Comparison of ENCODE assay signal across 12 cellular contexts in genomic region chr11:119683783-119684182, GRCh38. TPM values are rescaled to one million over a fixed set of nuclear protein-coding genes. Genes with fewer than 3 reads are reported as not detected.
DNase-seq lines count a peak whose midpoint lies in the region; ATAC-seq and TF ChIP-seq lines count a peak whose summit lies in the region.
"Had no signal": no experiment of that assay in that cellular context is flagged by ENCODE, and none has a peak within 500 bp of the region (broad histone marks: within the 10 kb centered on the region; RNA-seq: fewer than 3 reads in every experiment).

No MANE protein-coding gene starts in this region.

- H3K4me3 ChIP-seq in SK-N-SH (ENCODE audit: low read depth in 2 of 2, low read length in 1 of 2) (no peak overlapping the region), tibial nerve (no peak overlapping the region)
- H3K4me3 ChIP-seq: Peyer's patch had no signal

- CTCF ChIA-PET in SK-N-SH (lab: Yijun Ruan, JAX) (interaction anchor here (0.6 to 2.4 kb wide), 5 partner anchors 9 to 224 kb away, joined by 3 to 13 read pairs (median 4); no protein-coding TSS in a partner anchor), MCF 10A (lab: Yijun Ruan, JAX) (interaction anchor here (0.6 to 5.4 kb wide), 9 partner anchors 10 to 1068 kb away, joined by 3 to 32 read pairs (median 4); partner anchors contain the start of gene NECTIN1)

- H2AFZ ChIP-seq in SK-N-SH (ENCODE audit: low read depth): peak overlapping the region; percentile 96

- H3K27me3 ChIP-seq in SK-N-SH (ENCODE audit: insufficient read depth) (no peaks in the 10 kb centered on the region), tibial nerve (no peaks in the 10 kb centered on the region)
- H3K27me3 ChIP-seq: Peyer's patch had no signal

- intact Hi-C loops in MCF 10A (cut with micrococcal nuclease): no loop called here

- peaks cover 24% of the 10 kb centered on the region for H3K4me1 Mint-ChIP-seq in MCF 10A (ENCODE audit: insufficient read depth, unreplicated experiment)
- H3K4me1 Mint-ChIP-seq in mesothelial cell of epicardium: peaks cover 47% of the 10 kb centered on the region
- peaks cover 49% of the 10 kb centered on the region for H3K4me1 Mint-ChIP-seq in type B pancreatic cell (ENCODE audit: unreplicated experiment)

- H3K27ac ChIP-seq in SK-N-SH (ENCODE audit: low read depth in 2 of 2, low read length in 1 of 2) (peak overlapping the region; percentile 45 to 97), tibial nerve (no peak overlapping the region)
- H3K27ac ChIP-seq: 22Rv1, Peyer's patch had no signal

- no peak for TF ChIP-seq POLR2A in tibial nerve (IDR thresholded peaks at IDR 0.05)

- H3K9me2 ChIP-seq in SK-N-SH: no peaks in the 10 kb centered on the region

- H3K9ac ChIP-seq in SK-N-SH: peak overlapping the region; percentile 21; the same call in 1 of the 2 replicates

- H3K9me3 ChIP-seq in SK-N-SH (no peaks in the 10 kb centered on the region), tibial nerve (no peaks in the 10 kb centered on the region)
- H3K9me3 ChIP-seq: Peyer's patch had no signal

- H3K79me2 ChIP-seq in SK-N-SH (ENCODE audit: insufficient read depth): no peaks in the 10 kb centered on the region; the same call in 1 of the 2 replicates

- 88% methylated on average over 5 of the region's 9 CpGs for WGBS in SK-N-SH (ENCODE audit: low lambda C conversion rate)
- WGBS in tibial nerve, 2 donors: 62 to 66% methylated on average over 9 of the region's 9 CpGs

- H3K9me3 Mint-ChIP-seq in MCF 10A (ENCODE audit: unreplicated experiment) (no peaks in the 10 kb centered on the region), mesothelial cell of epicardium (no peaks in the 10 kb centered on the region), type B pancreatic cell (no peaks in the 10 kb centered on the region)

- no peak for TF ChIP-seq RAD21 in SK-N-SH (IDR thresholded peaks at IDR 0.05; ENCODE audit: low read length)

- H3K4me2 ChIP-seq in SK-N-SH: peak overlapping the region; percentile 71

- no peaks in the 10 kb centered on the region for H3K36me3 ChIP-seq in SK-N-SH (replicated peaks in 1 of 2; ENCODE audit: control insufficient read depth in 1 of 2, insufficient read depth in 2 of 2, low read length in 1 of 2)
- no peaks in the 10 kb centered on the region for H3K36me3 ChIP-seq in tibial nerve
- H3K36me3 ChIP-seq: Peyer's patch had no signal

- no peak for TF ChIP-seq EP300 in SK-N-SH (IDR thresholded peaks at IDR 0.05; ENCODE audit: borderline replicate concordance in 1 of 2, low read depth in 1 of 2, low read length in 1 of 2)
- no peak for TF ChIP-seq EP300 in tibial nerve (IDR thresholded peaks at IDR 0.05)

- H3F3A ChIP-seq in SK-N-SH (replicated peaks; ENCODE audit: insufficient read depth): no peaks in the 10 kb centered on the region

- H3K27me3 Mint-ChIP-seq in MCF 10A (ENCODE audit: insufficient read depth, unreplicated experiment): no peaks in the 10 kb centered on the region
- no peaks in the 10 kb centered on the region for H3K27me3 Mint-ChIP-seq in mesothelial cell of epicardium (ENCODE audit: low read depth)
- no peaks in the 10 kb centered on the region for H3K27me3 Mint-ChIP-seq in type B pancreatic cell

- no peak for ATAC-seq in SK-N-SH treated with all-trans-retinoic acid at 6 μM for 48 hours

- no peak for DNase-seq in SK-N-SH
- DNase-seq in MCF 10A (ENCODE audit: unreplicated experiment): no peak
- DNase-seq in mesothelial cell of epicardium (ENCODE audit: low spot score in 2 of 2, unreplicated experiment in 2 of 2): no peak
- no peak for DNase-seq in type B pancreatic cell (ENCODE audit: extremely low spot score, unreplicated experiment)
- no peak for DNase-seq in COR-L47 (lab: John Stamatoyannopoulos, UW)
- DNase-seq in tibial nerve (ENCODE audit: low spot score in 2 of 2): no peak
- DNase-seq in activated gamma-delta T cell treated with Interleukin-2 at 50 U/mL for 16 hours: no peak
- DNase-seq: amygdala; effector CD8-positive, alpha-beta T cell; Peyer's patch had no signal

- H3K36me3 Mint-ChIP-seq in MCF 10A (ENCODE audit: insufficient read depth, unreplicated experiment): peaks cover 13% of the 10 kb centered on the region
- peaks cover 6% of the 10 kb centered on the region for H3K36me3 Mint-ChIP-seq in mesothelial cell of epicardium
- H3K36me3 Mint-ChIP-seq in type B pancreatic cell: peaks cover 15% of the 10 kb centered on the region

- POLR2A ChIA-PET in SK-N-SH (lab: Yijun Ruan, JAX) (no interaction called here), MCF 10A (lab: Yijun Ruan, JAX) (interaction anchor here (0.6 to 2.0 kb wide), 5 partner anchors 8 to 45 kb away, joined by 3 to 9 read pairs (median 3); partner anchors contain the start of gene NECTIN1)

- H3K4me3 Mint-ChIP-seq in MCF 10A (ENCODE audit: unreplicated experiment) (no peak overlapping the region), mesothelial cell of epicardium (no peak overlapping the region), type B pancreatic cell (peak overlapping the region; percentile 74)

- no peaks in the 10 kb centered on the region for H4K20me1 ChIP-seq in SK-N-SH (ENCODE audit: insufficient read depth)

- BruUV-seq in MCF 10A (replicated peaks; lab: Mats Ljungman, UMichigan): no TSS peak

- no peak for TF ChIP-seq CTCF in SK-N-SH (IDR thresholded peaks at IDR 0.05)
- no peak for TF ChIP-seq CTCF in MCF 10A (IDR thresholded peaks at IDR 0.05; ENCODE audit: unreplicated experiment)
- no peak for TF ChIP-seq CTCF in mesothelial cell of epicardium (IDR thresholded peaks at IDR 0.05; ENCODE audit: unreplicated experiment)
- TF ChIP-seq CTCF in type B pancreatic cell (conservative IDR thresholded peaks at IDR 0.05): no peak
- TF ChIP-seq CTCF in tibial nerve (IDR thresholded peaks at IDR 0.05): no peak

- H3K4me1 ChIP-seq in SK-N-SH (ENCODE audit: control insufficient read depth in 1 of 2, insufficient read depth in 2 of 2, low read depth in 1 of 2, low read length in 1 of 2) (peaks cover 15 to 92% of the 10 kb centered on the region in 2 experiments), tibial nerve (peaks cover 0 to 33% (median 0%) of the 10 kb centered on the region in 4 donors)

- H3K27ac Mint-ChIP-seq in MCF 10A (ENCODE audit: low read depth, unreplicated experiment) (peak overlapping the region; percentile 63), mesothelial cell of epicardium (peak overlapping the region; percentile 92), type B pancreatic cell (peak overlapping the region; percentile 98)

TF ChIP-seq in SK-N-SH, 30 proteins besides CTCF, POLR2A, EP300 and RAD21 (continues in another document):
- TF ChIP-seq TEAD4 (IDR thresholded peaks at IDR 0.05; ENCODE audit: borderline replicate concordance, insufficient read depth) (no peak), MAX (IDR thresholded peaks at IDR 0.05; ENCODE audit: low read depth) (no peak), MEF2A (IDR thresholded peaks at IDR 0.05; ENCODE audit: borderline replicate concordance, low read depth) (no peak), TCF12 (IDR thresholded peaks at IDR 0.05) (no peak), RCOR1 (IDR thresholded peaks at IDR 0.05; ENCODE audit: low read length) (no peak), FOXM1 (IDR thresholded peaks at IDR 0.05; ENCODE audit: low read depth) (no peak), USF2 (IDR thresholded peaks at IDR 0.05; ENCODE audit: borderline replicate concordance, low read depth, low read length) (no peak), EZH2phosphoT487 (IDR thresholded peaks at IDR 0.05; ENCODE audit: borderline replicate concordance, low read depth) (no peak)

TF ChIP-seq in SK-N-SH treated with all-trans-retinoic acid at 6 μM for 48 hours, 23 proteins besides CTCF, POLR2A, EP300 and RAD21:
- TF ChIP-seq POU6F1 (CRISPR knock-in tag; IDR thresholded peaks at IDR 0.05; ENCODE audit: borderline replicate concordance, low read depth): no peak
- no peak for TF ChIP-seq CSDC2 (CRISPR knock-in tag; IDR thresholded peaks at IDR 0.05)
TF ChIP-seq in SK-N-SH treated with all-trans-retinoic acid at 6 μM for 48 hours: peak in this region for 0.

RNA-seq across cellular contexts. Expression of gene NECTIN1, which starts 45.2 kb away (rescaled TPM):
- 6.7 and 9.1 TPM in 2 replicates for polyA plus RNA-seq in SK-N-SH (2012; rRNA removed)
- polyA plus RNA-seq in SK-N-SH (2012; cell fraction: cytosol; rRNA removed): 3.9 and 7.4 TPM in 2 replicates
- 10.8 and 12.7 TPM in 2 replicates for polyA plus RNA-seq in SK-N-SH (2012; cell fraction: nucleus; rRNA removed)
- total RNA-seq in MCF 10A (2022) (59.2 and 78.6 TPM in 2 replicates), mesothelial cell of epicardium (45.3 to 46.8 TPM (median 45.5 TPM) in 3 replicates), type B pancreatic cell (ENCODE audit: low replicate concordance) (62.9 and 128 TPM in 2 replicates), tibial nerve (10 to 100 TPM in 3 of 4 donors, 1 to 10 TPM in 1; 6.0 to 29.1 (median 14.0) TPM)

Comparison
In these comparisons a context has a peak if more than half of its experiments do, and no peak if none do; other contexts are left out.
1. H3K27ac ChIP-seq: peak in SK-N-SH (2 of 2); none in tibial nerve (0 of 4).
2. Peak in every context shown above with its lines, with median percentiles within 50 percentile points of each other: H3K27ac Mint-ChIP-seq.